In genomic region chr18:5146093-5146492, GRCh38 we compare ENCODE assay signal across 32 cellular contexts.
"Had no signal": no experiment of that assay in that cellular context is flagged by ENCODE, and none has a peak within 500 bp of the region (broad histone marks: within the 10 kb centered on the region; RNA-seq: fewer than 3 reads in every experiment).

No MANE protein-coding gene starts in this region.

- DNase-seq: Karpas-422, Kasumi-1, MG63, MM.1S, MV-4-11, NCI-H1048, NCI-H1092, NCI-H1092 treated with DMSO at 0.1 percent for 48 hours, NCI-H1105, NCI-H1105 treated with DMSO at 0.1 percent for 48 hours, NCI-H1417, NCI-H1417 treated with DMSO at 0.1 percent for 48 hours, NCI-H1436, NCI-H1436 treated with DMSO at 0.1 percent for 48 hours, NCI-H146, NCI-H1694, NCI-H1694 treated with DMSO at 0.1 percent for 48 hours, NCI-H187, NCI-H187 treated with DMSO at 0.1 percent for 48 hours, NCI-H1930, NCI-H2029, NCI-H2029 treated with DMSO at 0.1 percent for 48 hours, NCI-H2081, NCI-H2081 treated with DMSO at 0.1 percent for 48 hours, NCI-H2107, NCI-H2227 treated with DMSO at 0.1 percent for 48 hours, NCI-H226, NCI-H345, NCI-H446, NCI-H446 treated with DMSO at 0.1 percent for 48 hours, NCI-H510A, NCI-H510A treated with DMSO at 0.1 percent for 48 hours had no signal

- H3K9me3 ChIP-seq: MG63 had no signal

- H3K36me3 ChIP-seq: MG63 had no signal

- H3K4me3 ChIP-seq: MG63 had no signal
